ENCODE assay signal across 2 cellular contexts in genomic region chrX:52949884-52950283, GRCh38. TPM values are rescaled to one million over a fixed set of nuclear protein-coding genes. Genes with fewer than 3 reads are reported as not detected.
DNase-seq lines count a peak whose midpoint lies in the region; ATAC-seq and TF ChIP-seq lines count a peak whose summit lies in the region.
"Not testable (repeated sequence)": the region's sequence is repeated elsewhere in the genome, so short reads cannot be mapped to it uniquely, and the experiment has no call there.

No MANE protein-coding gene starts in this region.

- not testable (repeated sequence) for H3K36me3 ChIP-seq in mucosa of descending colon (ENCODE audit: low read depth)

- ATAC-seq in left colon (peak; percentile 95), mucosa of descending colon (peak; percentile 87)

- H3K4me1 ChIP-seq in mucosa of descending colon (ENCODE audit: low read depth) = not testable (repeated sequence)

- intact Hi-C loops in left colon (cut with DNase I, micrococcal nuclease); mucosa of descending colon (cut with DNase I, micrococcal nuclease): not testable (repeated sequence)

- TF ChIP-seq CTCF in mucosa of descending colon (IDR thresholded peaks at IDR 0.05) = not testable (repeated sequence)

- not testable (repeated sequence) for DNase-seq in left colon, mucosa of descending colon

- H3K4me3 ChIP-seq in mucosa of descending colon = not testable (repeated sequence)

- not testable (repeated sequence) for H3K9me3 ChIP-seq in mucosa of descending colon

RNA-seq across cellular contexts. Expression of gene FAM156A, which starts 8.4 kb away (rescaled TPM):
- total RNA-seq in left colon = 10 to 100 TPM; 15.8 to 16.7 TPM
- total RNA-seq in mucosa of descending colon = 10 to 100 TPM; 17.0 to 22.4 (median 22.2) TPM

RNA-seq across cellular contexts. Expression of gene FAM156B, which starts 52.8 kb away (rescaled TPM):
- total RNA-seq in left colon = 10 to 100 TPM; 10.6 to 12.6 TPM
- total RNA-seq in mucosa of descending colon = 10 to 100 TPM; 11.7 to 17.0 (median 15.6) TPM
